24 cellular contexts compared by ENCODE assay signal in the genomic region with DNA sequence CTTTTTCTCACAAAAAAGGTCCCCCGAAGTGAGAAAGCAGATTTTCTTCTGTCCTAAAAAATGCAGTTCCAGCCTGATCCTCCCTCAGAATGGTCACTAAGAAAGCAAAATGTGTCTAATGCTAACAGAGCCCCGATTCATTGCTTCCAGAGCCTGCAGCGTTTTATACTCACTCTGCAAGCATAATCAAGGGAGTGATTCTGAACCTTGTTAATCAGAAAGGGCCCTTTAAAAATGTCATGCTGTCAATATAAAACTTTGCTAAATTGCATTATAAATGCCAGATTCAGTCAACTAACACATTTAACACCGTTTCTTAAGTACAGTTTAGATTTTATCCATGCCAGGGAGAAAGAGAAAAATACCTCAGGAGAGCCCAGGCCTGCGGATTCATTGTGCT.
"Had no signal": no experiment of that assay in that cellular context is flagged by ENCODE, and none has a peak within 500 bp of the region (broad histone marks: within the 10 kb centered on the region; RNA-seq: fewer than 3 reads in every experiment).

No MANE protein-coding gene starts in this region.

- H3K27ac ChIP-seq: cardiac muscle cell, neutrophil, pancreas, right lobe of liver, skin epidermis, stomach, uterus had no signal

- DNase-seq: activated CD4-positive, alpha-beta T cell treated with anti-CD3 and anti-CD28 coated beads for 1 hour; activated CD4-positive, alpha-beta T cell treated with anti-CD3 and anti-CD28 coated beads, Interleukin-2, amount 50 U/mL, for 1 hour; activated CD8-positive, alpha-beta T cell treated with anti-CD3 and anti-CD28 coated beads, Interleukin-2, amount 10 ng/mL, durations not matched to agents 7 days and 5 days; activated gamma-delta T cell; activated naive CD4-positive, alpha-beta T cell treated with anti-CD3 and anti-CD28 coated beads, Interleukin-2, amount 50 U/mL, for 16 hours; activated naive CD8-positive, alpha-beta T cell treated with anti-CD3 and anti-CD28 coated beads, Interleukin-2, amount 50 U/mL, for 24 hours; erythroblast; foreskin fibroblast; hippocampal formation; left ventricle myocardium superior; mammary epithelial cell; midbrain; pancreas; right lobe of liver; stomach; trophoblast cell; uterus had no signal

- H3K9me3 Mint-ChIP-seq: activated naive CD8-positive, alpha-beta T cell treated with anti-CD3 and anti-CD28 coated beads, Interleukin-2, amount 50 U/mL, for 24 hours; activated T-helper 1 cell treated with anti-CD3 and anti-CD28 coated beads, Interleukin-12 subunit alpha, Interleukin-12 subunit beta, Interleukin-2, Interleukin-4 antibody, amounts not matched to agents 30 ng/mL and 10 ng/mL and 1 ng/mL, durations not matched to agents 14 hours and 24 hours and 36 hours; natural killer cell treated with Interleukin-12 subunit alpha and Interleukin-12 subunit beta and Interleukin-15 and Interleukin-18, amount 100 ng/mL, for 72 hours; stimulated activated memory B cell treated with anti-CD40 and anti-IgM and Interleukin-4, amounts not matched to agents 10 μg/mL and 1 μg/mL and 100 μg/mL, for 72 hours had no signal

- H3K36me3 Mint-ChIP-seq: natural killer cell treated with Interleukin-12 subunit alpha and Interleukin-12 subunit beta and Interleukin-15 and Interleukin-18, amount 100 ng/mL, for 72 hours; stimulated activated memory B cell treated with anti-CD40 and anti-IgM and Interleukin-4, amounts not matched to agents 10 μg/mL and 1 μg/mL and 100 μg/mL, for 72 hours had no signal

- H3K4me3 Mint-ChIP-seq: activated CD8-positive, alpha-beta T cell treated with anti-CD3 and anti-CD28 coated beads, Interleukin-2, amount 10 ng/mL, durations not matched to agents 7 days and 5 days; activated naive CD8-positive, alpha-beta T cell treated with anti-CD3 and anti-CD28 coated beads, Interleukin-2, amount 50 U/mL, for 24 hours; activated T-helper 1 cell treated with anti-CD3 and anti-CD28 coated beads, Interleukin-12 subunit alpha, Interleukin-12 subunit beta, Interleukin-2, Interleukin-4 antibody, amounts not matched to agents 30 ng/mL and 10 ng/mL and 1 ng/mL, durations not matched to agents 14 hours and 24 hours and 36 hours; natural killer cell treated with Interleukin-12 subunit alpha and Interleukin-12 subunit beta and Interleukin-15 and Interleukin-18, amount 100 ng/mL, for 72 hours; stimulated activated memory B cell treated with anti-CD40 and anti-IgM and Interleukin-4, amounts not matched to agents 10 μg/mL and 1 μg/mL and 100 μg/mL, for 72 hours had no signal

- FAIRE-seq: endometrium, pancreas had no signal

- H3K27me3 Mint-ChIP-seq: stimulated activated memory B cell treated with anti-CD40 and anti-IgM and Interleukin-4, amounts not matched to agents 10 μg/mL and 1 μg/mL and 100 μg/mL, for 72 hours had no signal

- H3K27ac Mint-ChIP-seq: activated CD8-positive, alpha-beta T cell treated with anti-CD3 and anti-CD28 coated beads, Interleukin-2, amount 10 ng/mL, durations not matched to agents 7 days and 5 days; activated naive CD8-positive, alpha-beta T cell treated with anti-CD3 and anti-CD28 coated beads, Interleukin-2, amount 50 U/mL, for 24 hours; activated T-helper 1 cell treated with anti-CD3 and anti-CD28 coated beads, Interleukin-12 subunit alpha, Interleukin-12 subunit beta, Interleukin-2, Interleukin-4 antibody, amounts not matched to agents 30 ng/mL and 10 ng/mL and 1 ng/mL, durations not matched to agents 14 hours and 24 hours and 36 hours; natural killer cell treated with Interleukin-12 subunit alpha and Interleukin-12 subunit beta and Interleukin-15 and Interleukin-18, amount 100 ng/mL, for 72 hours; stimulated activated memory B cell treated with anti-CD40 and anti-IgM and Interleukin-4, amounts not matched to agents 10 μg/mL and 1 μg/mL and 100 μg/mL, for 72 hours had no signal
